Comparison of ENCODE assay signal across 1 cellular context in genomic region chr9:89674667-89675402, GRCh38.
TF ChIP-seq lines count a peak whose summit lies in the region.

No MANE protein-coding gene starts in this region.

TF ChIP-seq in H1, 55 proteins besides CTCF, POLR2A, EP300 and RAD21 (continued from another document):
- TF ChIP-seq POLR2AphosphoS5 (IDR thresholded peaks at IDR 0.05; ENCODE audit: low read depth, low read length) (no peak), SUZ12 (IDR thresholded peaks at IDR 0.05; ENCODE audit: low read length) (no peak), CBX5 (IDR thresholded peaks at IDR 0.05; ENCODE audit: low read depth, low read length) (no peak), FOSL1 (IDR thresholded peaks at IDR 0.05; ENCODE audit: insufficient read depth, low read depth, low read length) (no peak)
